In the genomic region with DNA sequence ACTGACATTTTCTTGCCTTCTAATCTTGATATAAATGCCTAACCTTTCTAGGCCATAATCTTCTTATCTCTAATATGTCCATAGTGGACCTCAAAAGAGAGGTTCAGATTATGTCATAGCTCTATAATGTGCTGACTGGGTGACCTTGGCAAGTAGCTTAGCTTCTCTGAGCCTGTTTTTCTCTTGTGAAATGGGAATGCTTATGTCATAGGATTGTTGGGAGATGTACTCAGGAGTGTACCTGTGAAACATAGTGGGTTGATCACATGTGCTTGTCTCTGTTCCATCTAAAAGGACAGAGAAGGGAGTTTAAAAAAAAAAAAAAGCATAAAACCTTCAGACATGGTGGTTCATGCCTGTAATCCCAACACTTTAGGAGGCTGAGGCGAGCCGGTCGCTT, we compare ENCODE assay signal across 19 cellular contexts. TPM values are rescaled to one million over a fixed set of nuclear protein-coding genes. Genes with fewer than 3 reads are reported as not detected.
DNase-seq lines count a peak whose midpoint lies in the region; ATAC-seq and TF ChIP-seq lines count a peak whose summit lies in the region.
"Had no signal": no experiment of that assay in that cellular context is flagged by ENCODE, and none has a peak within 500 bp of the region (broad histone marks: within the 10 kb centered on the region; RNA-seq: fewer than 3 reads in every experiment).

No MANE protein-coding gene starts in this region.

- H3K27me3 ChIP-seq in right atrium auricular region: no peaks in the 10 kb centered on the region
- H3K27me3 ChIP-seq in heart right ventricle: no peaks in the 10 kb centered on the region
- no peaks in the 10 kb centered on the region for H3K27me3 ChIP-seq in thyroid gland
- H3K27me3 ChIP-seq: colonic mucosa, stomach had no signal

- H3K4me1 ChIP-seq in right atrium auricular region (peaks cover 0 to 50% of the 10 kb centered on the region in 2 donors), heart right ventricle (peaks cover 9 to 74% (median 57%) of the 10 kb centered on the region in 9 donors), thyroid gland (peaks cover 31% of the 10 kb centered on the region in 2 donors)

- H3K4me3 Mint-ChIP-seq in activated CD8-positive, alpha-beta T cell treated with anti-CD3 and anti-CD28 coated beads, Interleukin-2, amount 10 ng/mL, durations not matched to agents 7 days and 5 days: peak overlapping the region; percentile 7

- peaks cover 61% of the 10 kb centered on the region for H3K4me1 Mint-ChIP-seq in activated CD8-positive, alpha-beta T cell treated with anti-CD3 and anti-CD28 coated beads, Interleukin-2, amount 10 ng/mL, durations not matched to agents 7 days and 5 days (ENCODE audit: low read depth)

- no peak overlapping the region for H3K4me3 ChIP-seq in right atrium auricular region
- H3K4me3 ChIP-seq in heart right ventricle: no peak overlapping the region
- H3K4me3 ChIP-seq in fibroblast of villous mesenchyme (ENCODE audit: low read depth, low read length): no peak overlapping the region
- H3K4me3 ChIP-seq in thyroid gland (replicated peaks in 1 of 3): no peak overlapping the region
- H3K4me3 ChIP-seq: colonic mucosa, HAP-1 had no signal

- H3K27ac ChIP-seq in right atrium auricular region (peak overlapping the region; percentile 84 to 94), heart right ventricle (peak overlapping the region in 1 of 10 donors; percentile 96), temporal lobe (ENCODE audit: low read depth, low read length) (peak overlapping the region; percentile 62), thyroid gland (no peak overlapping the region)
- H3K27ac ChIP-seq: colonic mucosa, stomach had no signal

- DNase-seq in right atrium auricular region (ENCODE audit: low spot score): no peak
- DNase-seq in heart right ventricle: no peak
- no peak for DNase-seq in activated CD8-positive, alpha-beta T cell treated with anti-CD3 and anti-CD28 coated beads, Interleukin-2, amount 10 ng/mL, durations not matched to agents 7 days and 5 days
- peak; percentile 12 for DNase-seq in fibroblast of villous mesenchyme (ENCODE audit: low read depth)
- no peak for DNase-seq in omental fat pad (ENCODE audit: low spot score)
- DNase-seq in thyroid gland: no peak
- DNase-seq: activated CD4-positive, alpha-beta T cell treated with anti-CD3 and anti-CD28 coated beads, Interleukin-2, amount 50 U/mL, for 4 hours; Calu3; colonic mucosa; GF-D8; naive B cell; NCI-H1930; OCI-M1; retina; SK-N-SH; stomach had no signal

- intact Hi-C loops in heart right ventricle (cut with DNase I) (loop anchor here in 2 of 10 donors (2.0 to 5.0 kb wide), 2 partner anchors 14 to 62 kb away; no protein-coding TSS in a partner anchor), thyroid gland (cut with DNase I) (loop anchor here (10.0 kb wide), 1 partner anchor 64 kb away; no protein-coding TSS in a partner anchor)

- H3K36me3 ChIP-seq in right atrium auricular region (no peaks in the 10 kb centered on the region), heart right ventricle (peaks cover 0 to 30% (median 0%) of the 10 kb centered on the region in 9 donors), thyroid gland (no peaks in the 10 kb centered on the region)
- H3K36me3 ChIP-seq: colonic mucosa had no signal

- 95% methylated on average over 3 of the region's 3 CpGs for WGBS in heart right ventricle, 2 donors
- 96% methylated on average over 3 of the region's 3 CpGs for WGBS in thyroid gland, 2 donors

- POLR2A ChIA-PET in activated CD8-positive, alpha-beta T cell treated with anti-CD3 and anti-CD28 coated beads, Interleukin-2, amount 10 ng/mL, durations not matched to agents 7 days and 5 days (lab: Charles Lee): no interaction called here

- TF ChIP-seq POLR2A in thyroid gland (IDR thresholded peaks at IDR 0.05): no peak

- CTCF ChIA-PET in activated CD8-positive, alpha-beta T cell treated with anti-CD3 and anti-CD28 coated beads, Interleukin-2, amount 10 ng/mL, durations not matched to agents 7 days and 5 days (lab: Charles Lee): interaction anchor here (1.0 kb wide), 1 partner anchor 18 kb away, joined by 4 read pairs; no protein-coding TSS in a partner anchor

- ATAC-seq in heart right ventricle: no peak
- no peak for ATAC-seq in activated CD8-positive, alpha-beta T cell treated with anti-CD3 and anti-CD28 coated beads, Interleukin-2, amount 10 ng/mL, durations not matched to agents 7 days and 5 days
- no peak for ATAC-seq in omental fat pad (ENCODE audit: low FRiP score)
- ATAC-seq in GM18909 (IDR thresholded peaks at IDR 0.05; ENCODE audit: poor library complexity, unreplicated experiment): no peak

- peaks cover 19% of the 10 kb centered on the region for H3K36me3 Mint-ChIP-seq in activated CD8-positive, alpha-beta T cell treated with anti-CD3 and anti-CD28 coated beads, Interleukin-2, amount 10 ng/mL, durations not matched to agents 7 days and 5 days (ENCODE audit: low read depth)
- H3K36me3 Mint-ChIP-seq: naive B cell had no signal

- H3K9me3 Mint-ChIP-seq in activated CD8-positive, alpha-beta T cell treated with anti-CD3 and anti-CD28 coated beads, Interleukin-2, amount 10 ng/mL, durations not matched to agents 7 days and 5 days (ENCODE audit: insufficient read depth): no peaks in the 10 kb centered on the region
- H3K9me3 Mint-ChIP-seq: naive B cell had no signal

- no peak for TF ChIP-seq CTCF in right atrium auricular region (IDR thresholded peaks at IDR 0.05)
- TF ChIP-seq CTCF in heart right ventricle (IDR thresholded peaks at IDR 0.05): no peak
- TF ChIP-seq CTCF in fibroblast of villous mesenchyme (IDR thresholded peaks at IDR 0.05; ENCODE audit: insufficient read depth, low read depth, low read length): no peak
- no peak for TF ChIP-seq CTCF in omental fat pad (IDR thresholded peaks at IDR 0.05)
- no peak for TF ChIP-seq CTCF in thyroid gland (IDR thresholded peaks at IDR 0.05)

- H3K9me3 ChIP-seq in right atrium auricular region (no peaks in the 10 kb centered on the region), heart right ventricle (no peaks in the 10 kb centered on the region), thyroid gland (no peaks in the 10 kb centered on the region)
- H3K9me3 ChIP-seq: colonic mucosa, HAP-1, SK-N-SH, stomach had no signal

- peaks cover 3% of the 10 kb centered on the region for H3K27me3 Mint-ChIP-seq in activated CD8-positive, alpha-beta T cell treated with anti-CD3 and anti-CD28 coated beads, Interleukin-2, amount 10 ng/mL, durations not matched to agents 7 days and 5 days (ENCODE audit: low read depth)
- H3K27me3 Mint-ChIP-seq: naive B cell had no signal

- H3K27ac Mint-ChIP-seq in activated CD8-positive, alpha-beta T cell treated with anti-CD3 and anti-CD28 coated beads, Interleukin-2, amount 10 ng/mL, durations not matched to agents 7 days and 5 days: no peak overlapping the region

RNA-seq across cellular contexts. Expression of gene MED9, which starts 2.4 kb away (rescaled TPM):
- 10 to 100 TPM; 36.7 to 41.0 TPM for total RNA-seq in right atrium auricular region
- total RNA-seq in heart right ventricle: 10 to 100 TPM; 31.4 to 42.0 (median 35.2) TPM
- 10 to 100 TPM; 32.6 to 33.8 TPM for polyA plus RNA-seq in heart right ventricle
- total RNA-seq in activated CD8-positive, alpha-beta T cell treated with anti-CD3 and anti-CD28 coated beads, Interleukin-2, amount 10 ng/mL, durations not matched to agents 7 days and 5 days: 10 to 100 TPM; 14.9 to 15.0 TPM
- 11.2 and 12.2 TPM in 2 replicates for total RNA-seq in fibroblast of villous mesenchyme
- 10.8 TPM for total RNA-seq in temporal lobe
- total RNA-seq in omental fat pad: 10 to 100 TPM; 11.5 to 26.2 (median 16.2) TPM
- total RNA-seq in thyroid gland: 10 to 100 TPM; 27.9 to 35.4 (median 30.8) TPM

RNA-seq across cellular contexts. Expression of gene RASD1, which starts 17.0 kb away (rescaled TPM):
- total RNA-seq in right atrium auricular region: 100 to 1,000 TPM in 1 of 2 donors, 10 to 100 TPM in 1; 37.9 to 131 TPM
- total RNA-seq in heart right ventricle: 10 to 100 TPM in 4 of 10 donors, 1 to 10 TPM in 6; 2.2 to 67.7 (median 6.8) TPM
- 10 to 100 TPM; 26.3 to 85.8 TPM for polyA plus RNA-seq in heart right ventricle
- under 1 TPM; 0.39 to 0.58 TPM for total RNA-seq in activated CD8-positive, alpha-beta T cell treated with anti-CD3 and anti-CD28 coated beads, Interleukin-2, amount 10 ng/mL, durations not matched to agents 7 days and 5 days
- total RNA-seq in fibroblast of villous mesenchyme: 0.64 and 0.86 TPM in 2 replicates
- 7.4 TPM for total RNA-seq in temporal lobe
- 100 to 1,000 TPM in 3 of 4 donors, 10 to 100 TPM in 1; 76.9 to 413 (median 322) TPM for total RNA-seq in omental fat pad
- 100 to 1,000 TPM; 114 to 149 (median 141) TPM for total RNA-seq in thyroid gland
- total RNA-seq: Calu3 had no signal

Comparison
In these comparisons a context has a peak if more than half of its experiments do, and no peak if none do; other contexts are left out.
1. H3K27ac ChIP-seq: peak in right atrium auricular region (2 of 2) and temporal lobe (single experiment); none in thyroid gland (0 of 3).